16 cellular contexts compared by ENCODE assay signal in the genomic region with DNA sequence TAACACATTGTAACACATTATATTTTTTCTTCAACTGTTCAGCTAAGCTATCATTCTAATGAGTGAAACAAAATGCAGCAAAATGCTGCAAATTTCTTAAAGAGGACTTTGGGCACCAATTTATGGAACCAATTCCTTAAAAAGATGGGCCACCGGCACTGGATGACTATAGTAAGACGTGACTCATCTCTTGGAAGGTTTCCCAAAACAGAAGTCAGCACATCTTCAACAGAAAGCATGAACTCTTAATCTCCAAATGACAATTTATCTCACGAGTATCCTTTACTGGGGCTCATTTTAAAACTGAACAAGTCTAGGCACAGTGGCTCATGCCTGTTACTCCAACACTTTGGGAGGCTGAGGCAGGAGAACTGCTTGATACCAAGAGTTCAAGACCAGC.
A peak's percentile ranks its signal among the peaks of the same experiment; 100 is the strongest.
DNase-seq lines count a peak whose midpoint lies in the region; ATAC-seq and TF ChIP-seq lines count a peak whose summit lies in the region.
"Had no signal": no experiment of that assay in that cellular context is flagged by ENCODE, and none has a peak within 500 bp of the region (broad histone marks: within the 10 kb centered on the region; RNA-seq: fewer than 3 reads in every experiment).

No MANE protein-coding gene starts in this region.

- peak overlapping the region; percentile 30; the same call in 1 of the 2 replicates for H3K27ac Mint-ChIP-seq in HFFc6
- H3K27ac Mint-ChIP-seq: activated naive CD8-positive, alpha-beta T cell treated with anti-CD3 and anti-CD28 coated beads for 36 hours; dendritic cell treated with granulocyte-macrophage colony-stimulating factor and Interleukin-4, amounts not matched to agents 40 ng/mL and 50 ng/mL, for 4 days had no signal

- CTCF ChIA-PET in AG04449 (lab: Yijun Ruan, JAX), result interaction anchor here (1.4 kb wide), 2 partner anchors 7 to 35 kb away, joined by 3 to 4 read pairs; no protein-coding TSS in a partner anchor

- H3K36me3 Mint-ChIP-seq in HFFc6 (ENCODE audit: low read depth), result no peaks in the 10 kb centered on the region
- H3K36me3 Mint-ChIP-seq in activated T-cell treated with anti-CD3 and anti-CD28 coated beads, Interleukin-2, amount 50 U/mL, for 4 hours (ENCODE audit: insufficient read depth), result no peaks in the 10 kb centered on the region
- H3K36me3 Mint-ChIP-seq: activated naive CD8-positive, alpha-beta T cell treated with anti-CD3 and anti-CD28 coated beads for 36 hours had no signal

- H3K4me3 Mint-ChIP-seq in HFFc6, result no peak overlapping the region
- no peak overlapping the region for H3K4me3 Mint-ChIP-seq in activated T-cell treated with anti-CD3 and anti-CD28 coated beads, Interleukin-2, amount 50 U/mL, for 4 hours
- H3K4me3 Mint-ChIP-seq: activated naive CD8-positive, alpha-beta T cell treated with anti-CD3 and anti-CD28 coated beads for 36 hours; dendritic cell treated with granulocyte-macrophage colony-stimulating factor and Interleukin-4, amounts not matched to agents 40 ng/mL and 50 ng/mL, for 4 days had no signal

- TF ChIP-seq CTCF in AG04449 (IDR thresholded peaks at IDR 0.05; ENCODE audit: insufficient read depth, low read length, missing control alignments), result no peak
- no peak for TF ChIP-seq CTCF in HFFc6 (IDR thresholded peaks at IDR 0.05)

- H3K27me3 Mint-ChIP-seq in HFFc6 (ENCODE audit: insufficient read depth), result peaks cover 5% of the 10 kb centered on the region; the same call in 1 of the 2 replicates
- peaks cover 6% of the 10 kb centered on the region for H3K27me3 Mint-ChIP-seq in activated T-cell treated with anti-CD3 and anti-CD28 coated beads, Interleukin-2, amount 50 U/mL, for 4 hours (ENCODE audit: low read depth)

- H3K4me1 Mint-ChIP-seq in HFFc6 (ENCODE audit: low read depth), result peaks cover 15% of the 10 kb centered on the region
- H3K4me1 Mint-ChIP-seq in activated T-cell treated with anti-CD3 and anti-CD28 coated beads, Interleukin-2, amount 50 U/mL, for 4 hours (ENCODE audit: low read depth), result no peaks in the 10 kb centered on the region
- H3K4me1 Mint-ChIP-seq: activated naive CD8-positive, alpha-beta T cell treated with anti-CD3 and anti-CD28 coated beads for 36 hours had no signal

- DNase-seq in AG04449 (ENCODE audit: low read depth, low spot score) (peak; percentile 34), HFFc6 (peak; percentile 87), amniotic epithelial cell (ENCODE audit: low read depth) (peak; percentile 63), glomerular visceral epithelial cell (ENCODE audit: extremely low spot score) (peak; percentile 66), NCI-H1436 treated with DMSO at 0.1 percent for 48 hours (lab: John Stamatoyannopoulos, UW) (no peak), nucleus accumbens (lab: John Stamatoyannopoulos, UW) (no peak)
- DNase-seq in activated T-cell treated with anti-CD3 and anti-CD28 coated beads, Interleukin-2, amount 50 U/mL, for 4 hours, result no peak
- DNase-seq: activated naive CD8-positive, alpha-beta T cell treated with anti-CD3 and anti-CD28 coated beads for 36 hours; BE2C; left ventricle myocardium inferior; NCI-H526; SHP77 treated with DMSO at 0.1 percent for 48 hours; stimulated activated CD4-positive, alpha-beta T cell treated with anti-CD3 and anti-CD28 coated beads, Interleukin-15, amount 100 ng/mL, for 24 hours; stimulated activated CD8-positive, alpha-beta memory T cell treated with anti-CD3 and anti-CD28 coated beads, Interleukin-4, amount 100 ng/mL, for 48 hours had no signal

- H3K4me3 ChIP-seq in AG04449 (ENCODE audit: low read depth, low read length), result no peak overlapping the region
- H3K4me3 ChIP-seq: left ventricle myocardium inferior had no signal

- no peaks in the 10 kb centered on the region for H3K9me3 Mint-ChIP-seq in HFFc6
- H3K9me3 Mint-ChIP-seq in activated T-cell treated with anti-CD3 and anti-CD28 coated beads, Interleukin-2, amount 50 U/mL, for 4 hours, result no peaks in the 10 kb centered on the region
- H3K9me3 Mint-ChIP-seq: activated naive CD8-positive, alpha-beta T cell treated with anti-CD3 and anti-CD28 coated beads for 36 hours; dendritic cell treated with granulocyte-macrophage colony-stimulating factor and Interleukin-4, amounts not matched to agents 40 ng/mL and 50 ng/mL, for 4 days had no signal

- no peak for ATAC-seq in HG02973 (IDR thresholded peaks at IDR 0.05; ENCODE audit: unreplicated experiment)
- ATAC-seq in activated T-cell treated with anti-CD3 and anti-CD28 coated beads, Interleukin-2, amount 50 U/mL, for 4 hours, result no peak

- POLR2A ChIA-PET in AG04449 (lab: Yijun Ruan, JAX), result no interaction called here

Comparison
In these comparisons a context has a peak if more than half of its experiments do, and no peak if none do; other contexts are left out.
1. DNase-seq: peak in AG04449 (single experiment), HFFc6 (single experiment), amniotic epithelial cell (single experiment) and glomerular visceral epithelial cell (single experiment); none in NCI-H1436 treated with DMSO at 0.1 percent for 48 hours (single experiment), nucleus accumbens (0 of 56) and activated T-cell treated with anti-CD3 and anti-CD28 coated beads, Interleukin-2, amount 50 U/mL, for 4 hours (single experiment).